ENCODE assay signal across 2 cellular contexts in the genomic region with DNA sequence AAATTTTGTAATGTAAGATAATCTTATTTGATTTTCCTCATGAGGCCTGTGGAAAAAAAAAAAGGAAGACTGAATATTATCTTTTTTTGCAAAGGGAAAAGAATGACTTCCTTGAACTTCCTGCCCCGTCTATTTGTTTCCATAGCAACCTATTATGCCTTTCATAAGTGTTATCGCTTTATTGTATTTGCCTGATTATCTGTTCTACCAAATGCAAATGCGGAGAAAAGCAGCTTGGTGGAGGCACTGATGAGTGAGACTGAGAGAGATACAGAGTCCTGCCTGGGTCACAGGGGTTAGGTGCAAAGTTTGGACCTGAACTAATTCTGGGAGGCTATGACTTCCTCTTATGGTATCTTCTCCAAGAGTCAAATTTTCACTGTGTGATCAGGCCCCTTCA.
TF ChIP-seq lines count a peak whose summit lies in the region.

No MANE protein-coding gene starts in this region.

TF ChIP-seq in SK-N-SH, 30 proteins besides CTCF, POLR2A, EP300 and RAD21 (continued from another document):
- TF ChIP-seq, protein P1, sequence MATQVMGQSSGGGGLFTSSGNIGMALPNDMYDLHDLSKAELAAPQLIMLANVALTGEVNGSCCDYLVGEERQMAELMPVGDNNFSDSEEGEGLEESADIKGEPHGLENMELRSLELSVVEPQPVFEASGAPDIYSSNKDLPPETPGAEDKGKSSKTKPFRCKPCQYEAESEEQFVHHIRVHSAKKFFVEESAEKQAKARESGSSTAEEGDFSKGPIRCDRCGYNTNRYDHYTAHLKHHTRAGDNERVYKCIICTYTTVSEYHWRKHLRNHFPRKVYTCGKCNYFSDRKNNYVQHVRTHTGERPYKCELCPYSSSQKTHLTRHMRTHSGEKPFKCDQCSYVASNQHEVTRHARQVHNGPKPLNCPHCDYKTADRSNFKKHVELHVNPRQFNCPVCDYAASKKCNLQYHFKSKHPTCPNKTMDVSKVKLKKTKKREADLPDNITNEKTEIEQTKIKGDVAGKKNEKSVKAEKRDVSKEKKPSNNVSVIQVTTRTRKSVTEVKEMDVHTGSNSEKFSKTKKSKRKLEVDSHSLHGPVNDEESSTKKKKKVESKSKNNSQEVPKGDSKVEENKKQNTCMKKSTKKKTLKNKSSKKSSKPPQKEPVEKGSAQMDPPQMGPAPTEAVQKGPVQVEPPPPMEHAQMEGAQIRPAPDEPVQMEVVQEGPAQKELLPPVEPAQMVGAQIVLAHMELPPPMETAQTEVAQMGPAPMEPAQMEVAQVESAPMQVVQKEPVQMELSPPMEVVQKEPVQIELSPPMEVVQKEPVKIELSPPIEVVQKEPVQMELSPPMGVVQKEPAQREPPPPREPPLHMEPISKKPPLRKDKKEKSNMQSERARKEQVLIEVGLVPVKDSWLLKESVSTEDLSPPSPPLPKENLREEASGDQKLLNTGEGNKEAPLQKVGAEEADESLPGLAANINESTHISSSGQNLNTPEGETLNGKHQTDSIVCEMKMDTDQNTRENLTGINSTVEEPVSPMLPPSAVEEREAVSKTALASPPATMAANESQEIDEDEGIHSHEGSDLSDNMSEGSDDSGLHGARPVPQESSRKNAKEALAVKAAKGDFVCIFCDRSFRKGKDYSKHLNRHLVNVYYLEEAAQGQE (IDR thresholded peaks at IDR 0.05; ENCODE audit: low read depth, low read length) = no peak
- TF ChIP-seq GATA2 (CRISPR knock-in tag; IDR thresholded peaks at IDR 0.05) (no peak; the same call in 1 of the 2 replicates), JUND (IDR thresholded peaks at IDR 0.05) (no peak), POLR2AphosphoS5 (IDR thresholded peaks at IDR 0.05; ENCODE audit: low read depth, low read length) (no peak)
- TF ChIP-seq, protein P2, sequence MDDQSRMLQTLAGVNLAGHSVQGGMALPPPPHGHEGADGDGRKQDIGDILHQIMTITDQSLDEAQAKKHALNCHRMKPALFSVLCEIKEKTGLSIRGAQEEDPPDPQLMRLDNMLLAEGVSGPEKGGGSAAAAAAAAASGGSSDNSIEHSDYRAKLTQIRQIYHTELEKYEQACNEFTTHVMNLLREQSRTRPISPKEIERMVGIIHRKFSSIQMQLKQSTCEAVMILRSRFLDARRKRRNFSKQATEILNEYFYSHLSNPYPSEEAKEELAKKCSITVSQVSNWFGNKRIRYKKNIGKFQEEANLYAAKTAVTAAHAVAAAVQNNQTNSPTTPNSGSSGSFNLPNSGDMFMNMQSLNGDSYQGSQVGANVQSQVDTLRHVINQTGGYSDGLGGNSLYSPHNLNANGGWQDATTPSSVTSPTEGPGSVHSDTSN (IDR thresholded peaks at IDR 0.05) = no peak

TF ChIP-seq in SK-N-SH treated with all-trans-retinoic acid at 6 μM for 48 hours, 23 proteins besides CTCF, POLR2A, EP300 and RAD21 (continued from another document):
- TF ChIP-seq, protein P3, sequence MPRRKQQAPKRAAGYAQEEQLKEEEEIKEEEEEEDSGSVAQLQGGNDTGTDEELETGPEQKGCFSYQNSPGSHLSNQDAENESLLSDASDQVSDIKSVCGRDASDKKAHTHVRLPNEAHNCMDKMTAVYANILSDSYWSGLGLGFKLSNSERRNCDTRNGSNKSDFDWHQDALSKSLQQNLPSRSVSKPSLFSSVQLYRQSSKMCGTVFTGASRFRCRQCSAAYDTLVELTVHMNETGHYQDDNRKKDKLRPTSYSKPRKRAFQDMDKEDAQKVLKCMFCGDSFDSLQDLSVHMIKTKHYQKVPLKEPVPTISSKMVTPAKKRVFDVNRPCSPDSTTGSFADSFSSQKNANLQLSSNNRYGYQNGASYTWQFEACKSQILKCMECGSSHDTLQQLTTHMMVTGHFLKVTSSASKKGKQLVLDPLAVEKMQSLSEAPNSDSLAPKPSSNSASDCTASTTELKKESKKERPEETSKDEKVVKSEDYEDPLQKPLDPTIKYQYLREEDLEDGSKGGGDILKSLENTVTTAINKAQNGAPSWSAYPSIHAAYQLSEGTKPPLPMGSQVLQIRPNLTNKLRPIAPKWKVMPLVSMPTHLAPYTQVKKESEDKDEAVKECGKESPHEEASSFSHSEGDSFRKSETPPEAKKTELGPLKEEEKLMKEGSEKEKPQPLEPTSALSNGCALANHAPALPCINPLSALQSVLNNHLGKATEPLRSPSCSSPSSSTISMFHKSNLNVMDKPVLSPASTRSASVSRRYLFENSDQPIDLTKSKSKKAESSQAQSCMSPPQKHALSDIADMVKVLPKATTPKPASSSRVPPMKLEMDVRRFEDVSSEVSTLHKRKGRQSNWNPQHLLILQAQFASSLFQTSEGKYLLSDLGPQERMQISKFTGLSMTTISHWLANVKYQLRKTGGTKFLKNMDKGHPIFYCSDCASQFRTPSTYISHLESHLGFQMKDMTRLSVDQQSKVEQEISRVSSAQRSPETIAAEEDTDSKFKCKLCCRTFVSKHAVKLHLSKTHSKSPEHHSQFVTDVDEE (CRISPR knock-in tag; IDR thresholded peaks at IDR 0.05) = no peak
- TF ChIP-seq GLIS3 (CRISPR knock-in tag; IDR thresholded peaks at IDR 0.05) = no peak
- TF ChIP-seq CSDC2 (CRISPR knock-in tag; IDR thresholded peaks at IDR 0.05) = no peak
- no peak for TF ChIP-seq PPARA (CRISPR knock-in tag; IDR thresholded peaks at IDR 0.05; ENCODE audit: borderline replicate concordance)
- no peak for TF ChIP-seq ZFP3 (CRISPR knock-in tag; IDR thresholded peaks at IDR 0.05)
- TF ChIP-seq ZNF70 (CRISPR knock-in tag; IDR thresholded peaks at IDR 0.05) = no peak
- no peak for TF ChIP-seq ZFP30 (CRISPR knock-in tag; IDR thresholded peaks at IDR 0.05)
- no peak for TF ChIP-seq ISL1 (CRISPR knock-in tag; IDR thresholded peaks at IDR 0.05)
- TF ChIP-seq, protein P4, sequence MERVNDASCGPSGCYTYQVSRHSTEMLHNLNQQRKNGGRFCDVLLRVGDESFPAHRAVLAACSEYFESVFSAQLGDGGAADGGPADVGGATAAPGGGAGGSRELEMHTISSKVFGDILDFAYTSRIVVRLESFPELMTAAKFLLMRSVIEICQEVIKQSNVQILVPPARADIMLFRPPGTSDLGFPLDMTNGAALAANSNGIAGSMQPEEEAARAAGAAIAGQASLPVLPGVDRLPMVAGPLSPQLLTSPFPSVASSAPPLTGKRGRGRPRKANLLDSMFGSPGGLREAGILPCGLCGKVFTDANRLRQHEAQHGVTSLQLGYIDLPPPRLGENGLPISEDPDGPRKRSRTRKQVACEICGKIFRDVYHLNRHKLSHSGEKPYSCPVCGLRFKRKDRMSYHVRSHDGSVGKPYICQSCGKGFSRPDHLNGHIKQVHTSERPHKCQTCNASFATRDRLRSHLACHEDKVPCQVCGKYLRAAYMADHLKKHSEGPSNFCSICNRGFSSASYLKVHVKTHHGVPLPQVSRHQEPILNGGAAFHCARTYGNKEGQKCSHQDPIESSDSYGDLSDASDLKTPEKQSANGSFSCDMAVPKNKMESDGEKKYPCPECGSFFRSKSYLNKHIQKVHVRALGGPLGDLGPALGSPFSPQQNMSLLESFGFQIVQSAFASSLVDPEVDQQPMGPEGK (CRISPR knock-in tag; IDR thresholded peaks at IDR 0.05; ENCODE audit: borderline replicate concordance) = no peak
- TF ChIP-seq TOX (CRISPR knock-in tag; IDR thresholded peaks at IDR 0.05; ENCODE audit: borderline replicate concordance) = no peak
- TF ChIP-seq, protein P5, sequence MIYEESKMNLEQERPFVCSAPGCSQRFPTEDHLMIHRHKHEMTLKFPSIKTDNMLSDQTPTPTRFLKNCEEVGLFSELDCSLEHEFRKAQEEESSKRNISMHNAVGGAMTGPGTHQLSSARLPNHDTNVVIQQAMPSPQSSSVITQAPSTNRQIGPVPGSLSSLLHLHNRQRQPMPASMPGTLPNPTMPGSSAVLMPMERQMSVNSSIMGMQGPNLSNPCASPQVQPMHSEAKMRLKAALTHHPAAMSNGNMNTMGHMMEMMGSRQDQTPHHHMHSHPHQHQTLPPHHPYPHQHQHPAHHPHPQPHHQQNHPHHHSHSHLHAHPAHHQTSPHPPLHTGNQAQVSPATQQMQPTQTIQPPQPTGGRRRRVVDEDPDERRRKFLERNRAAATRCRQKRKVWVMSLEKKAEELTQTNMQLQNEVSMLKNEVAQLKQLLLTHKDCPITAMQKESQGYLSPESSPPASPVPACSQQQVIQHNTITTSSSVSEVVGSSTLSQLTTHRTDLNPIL (CRISPR knock-in tag; IDR thresholded peaks at IDR 0.05; ENCODE audit: low read depth) = no peak
- TF ChIP-seq, protein P6, sequence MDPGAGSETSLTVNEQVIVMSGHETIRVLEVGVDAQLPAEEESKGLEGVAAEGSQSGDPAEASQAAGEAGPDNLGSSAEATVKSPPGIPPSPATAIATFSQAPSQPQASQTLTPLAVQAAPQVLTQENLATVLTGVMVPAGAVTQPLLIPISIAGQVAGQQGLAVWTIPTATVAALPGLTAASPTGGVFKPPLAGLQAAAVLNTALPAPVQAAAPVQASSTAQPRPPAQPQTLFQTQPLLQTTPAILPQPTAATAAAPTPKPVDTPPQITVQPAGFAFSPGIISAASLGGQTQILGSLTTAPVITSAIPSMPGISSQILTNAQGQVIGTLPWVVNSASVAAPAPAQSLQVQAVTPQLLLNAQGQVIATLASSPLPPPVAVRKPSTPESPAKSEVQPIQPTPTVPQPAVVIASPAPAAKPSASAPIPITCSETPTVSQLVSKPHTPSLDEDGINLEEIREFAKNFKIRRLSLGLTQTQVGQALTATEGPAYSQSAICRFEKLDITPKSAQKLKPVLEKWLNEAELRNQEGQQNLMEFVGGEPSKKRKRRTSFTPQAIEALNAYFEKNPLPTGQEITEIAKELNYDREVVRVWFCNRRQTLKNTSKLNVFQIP (CRISPR knock-in tag; IDR thresholded peaks at IDR 0.05; ENCODE audit: borderline replicate concordance, low read depth) = no peak
- TF ChIP-seq ZC3H10 (CRISPR knock-in tag; IDR thresholded peaks at IDR 0.05) = no peak
- TF ChIP-seq ARNTL (CRISPR knock-in tag; IDR thresholded peaks at IDR 0.05; ENCODE audit: borderline replicate concordance, low read depth) = no peak
